In the genomic region with DNA sequence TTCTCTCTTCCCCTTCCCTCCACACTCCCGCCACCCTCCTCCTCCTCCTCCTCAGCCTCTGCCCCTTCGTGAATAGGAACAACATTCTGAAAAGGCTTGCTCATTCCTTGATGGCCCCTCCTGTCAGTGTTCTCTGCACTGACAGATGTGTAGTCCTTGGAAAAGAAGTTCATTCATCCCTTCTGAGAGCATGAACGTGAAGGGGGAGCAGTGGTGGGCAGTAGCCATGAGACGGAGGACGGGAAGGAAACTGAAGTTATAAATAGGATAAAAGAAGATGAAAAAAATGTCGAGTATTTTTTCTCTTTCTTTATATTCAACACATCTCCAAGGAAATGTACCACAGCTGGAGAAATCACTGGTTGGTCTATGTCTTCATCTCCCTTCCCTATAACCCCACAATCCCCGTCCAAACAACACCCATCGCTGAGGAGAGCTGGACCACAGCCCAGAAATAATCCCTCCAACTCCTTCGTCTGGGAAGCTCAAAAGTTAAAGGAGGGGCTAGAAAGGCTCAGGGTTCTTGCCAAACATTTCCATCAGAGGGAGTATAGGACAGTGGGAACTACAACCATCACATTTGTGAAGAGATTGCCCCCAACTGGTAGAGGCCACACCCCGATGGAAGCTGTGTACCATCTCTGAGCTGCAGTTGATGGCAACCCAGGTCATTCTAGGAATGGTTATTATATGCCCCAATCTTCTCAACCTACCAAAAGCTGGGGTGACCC, we compare ENCODE assay signal across 7 cellular contexts. TPM values are rescaled to one million over a fixed set of nuclear protein-coding genes. Genes with fewer than 3 reads are reported as not detected.
DNase-seq lines count a peak whose midpoint lies in the region; ATAC-seq and TF ChIP-seq lines count a peak whose summit lies in the region.

No MANE protein-coding gene starts in this region.

- peak; percentile 57 for DNase-seq in GM12865 (ENCODE audit: low read depth)
- DNase-seq in NCI-H82 (lab: John Stamatoyannopoulos, UW), result peak; percentile 75
- DNase-seq in epithelial cell of proximal tubule (ENCODE audit: low read depth), result no peak
- no peak for DNase-seq in cerebellar nuclear complex (lab: John Stamatoyannopoulos, UW)
- no peak for DNase-seq in activated naive CD4-positive, alpha-beta T cell (lab: John Stamatoyannopoulos, UW)

- H3K27me3 ChIP-seq in rectal smooth muscle tissue (ENCODE audit: control insufficient read depth, insufficient read depth, low read length), result no peaks in the 10 kb centered on the region

- H3K4me1 ChIP-seq in rectal smooth muscle tissue (ENCODE audit: control insufficient read depth, insufficient read depth, low read length), result peaks cover 2% of the 10 kb centered on the region

- TF ChIP-seq CTCF in GM12865 (IDR thresholded peaks at IDR 0.05; ENCODE audit: insufficient read depth, low read depth, low read length, missing control alignments), result peak; percentile 19
- peak; percentile 28 for TF ChIP-seq CTCF in epithelial cell of proximal tubule (conservative IDR thresholded peaks at IDR 0.05; ENCODE audit: low read depth, low read length)

- no peak overlapping the region for H3K9ac ChIP-seq in rectal smooth muscle tissue (ENCODE audit: low read length)

- H3K27ac ChIP-seq in rectal smooth muscle tissue (ENCODE audit: low read depth, low read length), result peak overlapping the region; percentile 21

- no peaks in the 10 kb centered on the region for H3K36me3 ChIP-seq in rectal smooth muscle tissue (ENCODE audit: control insufficient read depth, insufficient read depth, low read length)

- ATAC-seq in esophagus mucosa, result no peak

- H3K4me3 ChIP-seq in GM12865 (ENCODE audit: low read depth, low read length) (peak overlapping the region; percentile 58), epithelial cell of proximal tubule (ENCODE audit: low read depth, low read length) (no peak overlapping the region), rectal smooth muscle tissue (ENCODE audit: low read length) (no peak overlapping the region)

RNA-seq across cellular contexts. Expression of gene ETS1, which starts 33.5 kb away (rescaled TPM):
- total RNA-seq in epithelial cell of proximal tubule (76.5 and 84.0 TPM in 2 replicates), esophagus mucosa (7.8 TPM)

Comparison
In these comparisons a context has a peak if more than half of its experiments do, and no peak if none do; other contexts are left out.
1. DNase-seq: peak in GM12865 (single experiment) and NCI-H82 (single experiment); none in epithelial cell of proximal tubule (single experiment), cerebellar nuclear complex (0 of 2) and activated naive CD4-positive, alpha-beta T cell (0 of 4).